Comparison of ENCODE assay signal across 8 cellular contexts in the genomic region with DNA sequence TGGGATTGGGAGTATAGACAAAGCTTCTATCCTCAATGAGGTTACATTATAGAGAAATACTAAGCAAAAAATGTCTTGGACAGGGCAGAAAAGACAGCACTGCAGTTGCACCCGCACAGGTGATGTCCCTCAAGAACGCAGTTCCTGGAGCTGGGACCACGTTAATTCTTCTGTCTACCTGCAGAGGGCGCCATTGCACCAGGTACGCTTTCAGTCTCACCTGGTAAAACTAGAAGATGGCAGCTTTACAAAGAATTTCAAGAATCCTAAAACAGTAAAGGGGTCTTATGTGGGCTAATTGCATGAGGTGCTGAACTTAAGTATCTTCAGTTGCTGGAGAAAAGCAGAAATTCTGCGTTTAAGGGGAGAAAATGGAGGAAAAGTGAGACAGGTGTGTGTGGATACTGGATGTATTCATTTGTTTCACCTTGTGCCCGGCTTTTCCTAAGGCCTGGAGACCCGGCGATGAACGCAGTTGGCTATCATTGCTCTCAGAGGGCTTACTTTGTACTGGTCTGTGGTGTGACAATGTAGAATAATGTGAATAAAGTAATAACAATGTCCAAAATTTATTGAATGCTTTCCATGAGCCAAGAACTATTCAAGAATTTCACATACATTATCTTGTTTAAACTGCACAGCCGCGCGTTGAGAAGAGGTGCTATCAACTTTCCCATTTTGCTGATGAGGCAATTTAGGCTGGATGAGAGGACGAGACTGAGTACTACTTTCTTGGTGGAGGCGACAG.
DNase-seq lines count a peak whose midpoint lies in the region; ATAC-seq and TF ChIP-seq lines count a peak whose summit lies in the region.

No MANE protein-coding gene starts in this region.

- no peaks in the 10 kb centered on the region for H3K4me1 ChIP-seq in BE2C

- DNase-seq in BE2C = peak; percentile 13
- DNase-seq in NCI-H82 treated with DMSO at 0.1 percent for 48 hours (lab: John Stamatoyannopoulos, UW; ENCODE audit: unreplicated experiment) = peak; percentile 43
- DNase-seq in dorsolateral prefrontal cortex = peak in 2 of 10 donors; percentile 44 to 74
- DNase-seq in pons (ENCODE audit: low spot score) = peak; percentile 19
- DNase-seq in activated naive CD4-positive, alpha-beta T cell treated with Interleukin-2 at 50 U/mL for 16 hours = no peak

- no peaks in the 10 kb centered on the region for H3K27me3 ChIP-seq in BE2C
- H3K27me3 ChIP-seq in dorsolateral prefrontal cortex = no peaks in the 10 kb centered on the region

- peak; percentile 66 for TF ChIP-seq CTCF in BE2C (IDR thresholded peaks at IDR 0.05; ENCODE audit: low read depth, low read length)
- peak in 55 of 56 donors; percentile 31 to 75 (median 58) for TF ChIP-seq CTCF in dorsolateral prefrontal cortex (IDR thresholded peaks at IDR 0.05 in 54 of 56, conservative IDR thresholded peaks at IDR 0.05 in 2 of 56; ENCODE audit: low read depth in 1 of 56, partially characterized antibody in 56 of 56)

- intact Hi-C loops in dorsolateral prefrontal cortex (cut with DNase I) = loop anchor here in 1 of 2 donors (5.0 kb wide), 1 partner anchor 614 kb away; no protein-coding TSS in a partner anchor

- peak; percentile 76 for ATAC-seq in GM18498 (IDR thresholded peaks at IDR 0.05; ENCODE audit: unreplicated experiment)
- peak; percentile 61 for ATAC-seq in HG03108 (IDR thresholded peaks at IDR 0.05; ENCODE audit: unreplicated experiment)
- no peak for ATAC-seq in HG03196 (IDR thresholded peaks at IDR 0.05; ENCODE audit: unreplicated experiment)

- no peak overlapping the region for H3K4me3 ChIP-seq in BE2C (ENCODE audit: low read depth, low read length)
- H3K4me3 ChIP-seq in dorsolateral prefrontal cortex = no peak overlapping the region

- no peak overlapping the region for H3K27ac ChIP-seq in dorsolateral prefrontal cortex

- no peaks in the 10 kb centered on the region for H3K36me3 ChIP-seq in BE2C

- H3K9me3 ChIP-seq in BE2C = no peaks in the 10 kb centered on the region
